ENCODE assay signal across 10 cellular contexts in genomic region chr1:164774819-164775654, GRCh38.
A peak's percentile ranks its signal among the peaks of the same experiment; 100 is the strongest.
DNase-seq lines count a peak whose midpoint lies in the region; ATAC-seq and TF ChIP-seq lines count a peak whose summit lies in the region.
"Had no signal": no experiment of that assay in that cellular context is flagged by ENCODE, and none has a peak within 500 bp of the region (broad histone marks: within the 10 kb centered on the region; RNA-seq: fewer than 3 reads in every experiment).

No MANE protein-coding gene starts in this region.

- no peaks in the 10 kb centered on the region for H3K9me3 ChIP-seq in esophagus muscularis mucosa
- H3K9me3 ChIP-seq in ovary = no peaks in the 10 kb centered on the region

- WGBS in esophagus muscularis mucosa = 48% methylated on average over 16 of the region's 16 CpGs
- WGBS in ovary, 3 donors = 49 to 58% (median 55%) methylated on average over 16 of the region's 16 CpGs

- H3K27ac ChIP-seq in esophagus muscularis mucosa (replicated peaks in 1 of 4) = peak overlapping the region; percentile 76 to 82 (median 78)
- peak overlapping the region; percentile 28 to 42 for H3K27ac ChIP-seq in ovary

- intact Hi-C loops in esophagus muscularis mucosa (cut with DNase I) (loop anchor here (5.0 kb wide), 1 partner anchor 138 kb away; no protein-coding TSS in a partner anchor), ovary (cut with DNase I) (loop anchor here in 1 of 4 donors (10.0 kb wide), 1 partner anchor 140 kb away; no protein-coding TSS in a partner anchor)

- no peaks in the 10 kb centered on the region for H3K27me3 Mint-ChIP-seq in activated naive CD8-positive, alpha-beta T cell treated with anti-CD3 and anti-CD28 coated beads for 36 hours
- H3K27me3 Mint-ChIP-seq: CD4-positive, alpha-beta T cell had no signal

- ATAC-seq in GM21390 (IDR thresholded peaks at IDR 0.05; ENCODE audit: unreplicated experiment) = no peak

- H3K4me1 ChIP-seq in esophagus muscularis mucosa (peaks cover 54 to 96% (median 92%) of the 10 kb centered on the region in 4 donors), ovary (ENCODE audit: insufficient read depth) (peaks cover 39% of the 10 kb centered on the region)

- TF ChIP-seq EP300 in esophagus muscularis mucosa (IDR thresholded peaks at IDR 0.05) = no peak
- no peak for TF ChIP-seq EP300 in ovary (IDR thresholded peaks at IDR 0.05)

- no peaks in the 10 kb centered on the region for H3K4me1 Mint-ChIP-seq in activated naive CD8-positive, alpha-beta T cell treated with anti-CD3 and anti-CD28 coated beads for 36 hours

- DNase-seq in DMS 273 treated with DMSO at 0.1 percent for 48 hours (lab: John Stamatoyannopoulos, UW) (peak; percentile 61), NCI-H2196 treated with DMSO at 0.1 percent for 48 hours (lab: John Stamatoyannopoulos, UW; ENCODE audit: unreplicated experiment) (peak; percentile 71), esophagus muscularis mucosa (ENCODE audit: extremely low spot score) (no peak), ovary (no peak), NOMO-1 treated with dmso at 0.1 percent for 144 hours (lab: John Stamatoyannopoulos, UW; ENCODE audit: unreplicated experiment) (no peak), activated gamma-delta T cell treated with Interleukin-2 at 50 U/mL for 16 hours (no peak)
- no peak for DNase-seq in activated naive CD8-positive, alpha-beta T cell treated with anti-CD3 and anti-CD28 coated beads for 36 hours
- DNase-seq: CD4-positive, alpha-beta T cell; HCEC 1CT had no signal

- H3K36me3 ChIP-seq in esophagus muscularis mucosa (no peaks in the 10 kb centered on the region), ovary (no peaks in the 10 kb centered on the region)

- no peak overlapping the region for H3K4me3 Mint-ChIP-seq in activated naive CD8-positive, alpha-beta T cell treated with anti-CD3 and anti-CD28 coated beads for 36 hours
- H3K4me3 Mint-ChIP-seq: CD4-positive, alpha-beta T cell had no signal

- no peaks in the 10 kb centered on the region for H3K36me3 Mint-ChIP-seq in activated naive CD8-positive, alpha-beta T cell treated with anti-CD3 and anti-CD28 coated beads for 36 hours

- TF ChIP-seq CTCF in esophagus muscularis mucosa (IDR thresholded peaks at IDR 0.05) (no peak), ovary (IDR thresholded peaks at IDR 0.05) (no peak)

- no peaks in the 10 kb centered on the region for H3K9me3 Mint-ChIP-seq in activated naive CD8-positive, alpha-beta T cell treated with anti-CD3 and anti-CD28 coated beads for 36 hours
- H3K9me3 Mint-ChIP-seq: CD4-positive, alpha-beta T cell had no signal

- TF ChIP-seq POLR2A in esophagus muscularis mucosa (IDR thresholded peaks at IDR 0.05; ENCODE audit: low read depth) (no peak), ovary (IDR thresholded peaks at IDR 0.05) (no peak)

- H3K27me3 ChIP-seq in esophagus muscularis mucosa = no peaks in the 10 kb centered on the region
- no peaks in the 10 kb centered on the region for H3K27me3 ChIP-seq in ovary

- no peak overlapping the region for H3K27ac Mint-ChIP-seq in activated naive CD8-positive, alpha-beta T cell treated with anti-CD3 and anti-CD28 coated beads for 36 hours
- H3K27ac Mint-ChIP-seq: CD4-positive, alpha-beta T cell had no signal

- no peak overlapping the region for H3K4me3 ChIP-seq in esophagus muscularis mucosa
- H3K4me3 ChIP-seq in ovary = no peak overlapping the region

Comparison
In these comparisons a context has a peak if more than half of its experiments do, and no peak if none do; other contexts are left out.
1. DNase-seq: peak in DMS 273 treated with DMSO at 0.1 percent for 48 hours (single experiment) and NCI-H2196 treated with DMSO at 0.1 percent for 48 hours (single experiment); none in esophagus muscularis mucosa (single experiment), ovary (0 of 5), NOMO-1 treated with dmso at 0.1 percent for 144 hours (single experiment), activated gamma-delta T cell treated with Interleukin-2 at 50 U/mL for 16 hours (single experiment) and activated naive CD8-positive, alpha-beta T cell treated with anti-CD3 and anti-CD28 coated beads for 36 hours (single experiment).